In the genomic region with DNA sequence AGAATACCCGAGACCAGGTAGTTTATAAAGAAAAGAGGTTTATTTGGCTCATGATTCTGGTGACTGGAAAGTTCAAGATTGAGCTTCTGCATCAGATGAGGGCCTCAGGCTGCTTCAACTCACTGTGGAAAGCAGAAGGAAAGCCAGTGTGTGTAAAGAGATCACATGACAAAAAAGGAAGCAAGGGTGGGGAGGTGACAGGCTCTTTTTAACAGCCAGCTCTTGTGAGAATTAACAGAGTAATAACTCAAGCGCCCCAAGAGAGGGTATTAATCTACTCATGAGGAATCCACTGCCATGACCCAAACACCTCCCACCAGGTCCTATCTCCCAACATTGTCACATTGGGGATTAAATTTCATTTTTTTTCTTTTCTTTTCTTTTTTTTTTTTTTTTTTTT, we compare ENCODE assay signal across 23 cellular contexts.
"Had no signal": no experiment of that assay in that cellular context is flagged by ENCODE, and none has a peak within 500 bp of the region (broad histone marks: within the 10 kb centered on the region; RNA-seq: fewer than 3 reads in every experiment).

No MANE protein-coding gene starts in this region.

- ATAC-seq: left cardiac atrium; sciatic nerve; stimulated activated naive B cell treated with anti-CD40 and anti-IgM and Interleukin-4, amounts not matched to agents 10 μg/mL and 1 μg/mL and 100 μg/mL, for 72 hours; stimulated activated naive CD8-positive, alpha-beta T cell treated with anti-CD3 and anti-CD28 coated beads, Interleukin-15, amount 100 ng/mL, for 72 hours; upper lobe of right lung had no signal

- H3K27me3 ChIP-seq: hepatocyte, neutrophil, spleen, testis, tibial nerve, upper lobe of right lung, vagina had no signal

- H3K79me2 ChIP-seq: hepatocyte had no signal

- H3K4me1 ChIP-seq: left ventricle myocardium inferior, spleen, testis, tibial nerve, upper lobe of right lung, vagina had no signal

- H3K4me3 ChIP-seq: dorsolateral prefrontal cortex, hepatocyte, left ventricle myocardium inferior, spleen, testis, tibial nerve, upper lobe of right lung, vagina had no signal

- FAIRE-seq: kidney had no signal

- H3K4me2 ChIP-seq: hepatocyte had no signal

- H3K36me3 ChIP-seq: left ventricle myocardium inferior, neutrophil, spleen, tibial nerve, upper lobe of right lung, vagina had no signal

- DNase-seq: dorsolateral prefrontal cortex; effector CD8-positive, alpha-beta T cell; foreskin melanocyte; head of caudate nucleus; kidney; left cardiac atrium; left ventricle myocardium inferior; mesendoderm; naive B cell; posterior cingulate gyrus; spleen; stimulated activated CD4-positive, alpha-beta T cell treated with anti-CD3 and anti-CD28 coated beads, Interleukin-15, amount 100 ng/mL, for 24 hours; stimulated activated CD4-positive, alpha-beta T cell treated with anti-CD3 and anti-CD28 coated beads, Interleukin-1b, Interleukin-23, amount 100 ng/mL, for 48 hours; stimulated activated CD4-positive, alpha-beta T cell treated with anti-CD3 and anti-CD28 coated beads, Interleukin-4, amount 100 ng/mL, for 4 hours; stimulated activated naive B cell treated with anti-CD40 and anti-IgM and Interleukin-4, amounts not matched to agents 10 μg/mL and 1 μg/mL and 100 μg/mL, for 72 hours; stimulated activated naive CD8-positive, alpha-beta T cell treated with anti-CD3 and anti-CD28 coated beads, Interleukin-15, amount 100 ng/mL, for 72 hours; testis; upper lobe of right lung had no signal

- H3K27ac ChIP-seq: dorsolateral prefrontal cortex, hepatocyte, left ventricle myocardium inferior, neutrophil, spleen, testis, tibial nerve, upper lobe of right lung, vagina had no signal

- H2AFZ ChIP-seq: hepatocyte had no signal

- H3K9me3 ChIP-seq: left ventricle myocardium inferior, neutrophil, spleen, testis, tibial nerve, upper lobe of right lung, vagina had no signal
